ENCODE assay signal across 23 cellular contexts in genomic region chr11:96167787-96168186, GRCh38.
DNase-seq lines count a peak whose midpoint lies in the region; ATAC-seq and TF ChIP-seq lines count a peak whose summit lies in the region.
"Had no signal": no experiment of that assay in that cellular context is flagged by ENCODE, and none has a peak within 500 bp of the region (broad histone marks: within the 10 kb centered on the region; RNA-seq: fewer than 3 reads in every experiment).

No MANE protein-coding gene starts in this region.

- peak overlapping the region; percentile 79 for H3K27ac ChIP-seq in subcutaneous abdominal adipose tissue (ENCODE audit: low read depth, low read length)
- H3K27ac ChIP-seq: 22Rv1, BLaER1 had no signal

- peaks cover 73% of the 10 kb centered on the region for H3K4me1 Mint-ChIP-seq in activated CD4-positive, alpha-beta T cell treated with anti-CD3 and anti-CD28 coated beads for 36 hours
- H3K4me1 Mint-ChIP-seq in activated CD4-positive, alpha-beta T cell treated with anti-CD3 and anti-CD28 coated beads, Interleukin-2, amount 10 ng/mL, durations not matched to agents 7 days and 5 days: peaks cover 44% of the 10 kb centered on the region
- peaks cover 32% of the 10 kb centered on the region for H3K4me1 Mint-ChIP-seq in T-helper 17 cell
- H3K4me1 Mint-ChIP-seq in memory B cell: peaks cover 20% of the 10 kb centered on the region
- H3K4me1 Mint-ChIP-seq in T-helper 2 cell treated with Interferon-gamma antibody and Interleukin-4, amounts not matched to agents 5 μg/mL and 100 μg/mL, for 36 hours (ENCODE audit: low read depth): peaks cover 29% of the 10 kb centered on the region

- POLR2A ChIA-PET in activated CD4-positive, alpha-beta T cell treated with anti-CD3 and anti-CD28 coated beads for 36 hours (lab: Charles Lee): no interaction called here
- POLR2A ChIA-PET in activated CD4-positive, alpha-beta T cell treated with anti-CD3 and anti-CD28 coated beads, Interleukin-2, amount 10 ng/mL, durations not matched to agents 7 days and 5 days (lab: Charles Lee): no interaction called here

- peaks cover 6 to 50% (median 47%) of the 10 kb centered on the region in 5 donors for H3K4me1 ChIP-seq in subcutaneous abdominal adipose tissue (ENCODE audit: control insufficient read depth in 5 of 5, insufficient read depth in 5 of 5, low read length in 5 of 5)

- peaks cover 31% of the 10 kb centered on the region for H3K36me3 Mint-ChIP-seq in activated CD4-positive, alpha-beta T cell treated with anti-CD3 and anti-CD28 coated beads for 36 hours (ENCODE audit: low read depth)
- H3K36me3 Mint-ChIP-seq in activated CD4-positive, alpha-beta T cell treated with anti-CD3 and anti-CD28 coated beads, Interleukin-2, amount 10 ng/mL, durations not matched to agents 7 days and 5 days (ENCODE audit: low read depth): peaks cover 20% of the 10 kb centered on the region
- H3K36me3 Mint-ChIP-seq in T-helper 17 cell (ENCODE audit: low read depth): peaks cover 10% of the 10 kb centered on the region
- H3K36me3 Mint-ChIP-seq in memory B cell: peaks cover 8% of the 10 kb centered on the region
- peaks cover 5% of the 10 kb centered on the region for H3K36me3 Mint-ChIP-seq in T-helper 2 cell treated with Interferon-gamma antibody and Interleukin-4, amounts not matched to agents 5 μg/mL and 100 μg/mL, for 36 hours (ENCODE audit: low read depth)

- H3K4me3 ChIP-seq in subcutaneous abdominal adipose tissue (ENCODE audit: low read depth in 1 of 5, low read length in 5 of 5): no peak overlapping the region
- H3K4me3 ChIP-seq in foreskin fibroblast (ENCODE audit: low read depth in 1 of 2, low read length in 2 of 2): no peak overlapping the region
- H3K4me3 ChIP-seq: BLaER1, esophagus squamous epithelium, stomach had no signal

- no peaks in the 10 kb centered on the region for H3K9me3 Mint-ChIP-seq in activated CD4-positive, alpha-beta T cell treated with anti-CD3 and anti-CD28 coated beads for 36 hours (ENCODE audit: low read depth)
- peaks cover 5% of the 10 kb centered on the region for H3K9me3 Mint-ChIP-seq in activated CD4-positive, alpha-beta T cell treated with anti-CD3 and anti-CD28 coated beads, Interleukin-2, amount 10 ng/mL, durations not matched to agents 7 days and 5 days
- H3K9me3 Mint-ChIP-seq in memory B cell: no peaks in the 10 kb centered on the region
- no peaks in the 10 kb centered on the region for H3K9me3 Mint-ChIP-seq in T-helper 2 cell treated with Interferon-gamma antibody and Interleukin-4, amounts not matched to agents 5 μg/mL and 100 μg/mL, for 36 hours
- H3K9me3 Mint-ChIP-seq: mesothelial cell of epicardium had no signal

- intact Hi-C loops in activated CD4-positive, alpha-beta T cell treated with anti-CD3 and anti-CD28 coated beads for 36 hours (cut with DNase I, micrococcal nuclease): loop anchor here in 1 of 2 experiments (2.0 kb wide), 1 partner anchor 21 kb away; no protein-coding TSS in a partner anchor

- CTCF ChIA-PET in activated CD4-positive, alpha-beta T cell treated with anti-CD3 and anti-CD28 coated beads for 36 hours (lab: Charles Lee): interaction anchor here (1.0 to 1.6 kb wide), 3 partner anchors 12 to 226 kb away, joined by 3 to 5 read pairs (median 3); no protein-coding TSS in a partner anchor
- CTCF ChIA-PET in activated CD4-positive, alpha-beta T cell treated with anti-CD3 and anti-CD28 coated beads, Interleukin-2, amount 10 ng/mL, durations not matched to agents 7 days and 5 days (lab: Charles Lee): interaction anchor here (0.6 to 1.8 kb wide), 3 partner anchors 40 to 175 kb away, joined by 3 to 4 read pairs (median 3); partner anchors contain the start of gene MAML2

- no peak for DNase-seq in activated CD4-positive, alpha-beta T cell treated with anti-CD3 and anti-CD28 coated beads for 36 hours
- DNase-seq in activated CD4-positive, alpha-beta T cell treated with anti-CD3 and anti-CD28 coated beads, Interleukin-2, amount 10 ng/mL, durations not matched to agents 7 days and 5 days: no peak
- DNase-seq in T-helper 17 cell (no peak), memory B cell (ENCODE audit: low spot score in 2 of 2) (no peak), foreskin fibroblast (no peak)
- DNase-seq in T-helper 2 cell treated with Interferon-gamma antibody and Interleukin-4, amounts not matched to agents 5 μg/mL and 100 μg/mL, for 36 hours (ENCODE audit: low spot score): no peak
- DNase-seq: activated CD4-positive, alpha-beta T cell treated with anti-CD3 and anti-CD28 coated beads for 1 hour; activated gamma-delta T cell; aorta; effector memory CD4-positive, alpha-beta T cell; esophagus squamous epithelium; NCI-H1092 treated with DMSO at 0.1 percent for 48 hours; NCI-H2029 treated with DMSO at 0.1 percent for 48 hours; NK-92 treated with Interleukin-12 subunit alpha and Interleukin-12 subunit beta, amount 100 ng/mL, for 24 hours; RPMI8226; stimulated activated CD4-positive, alpha-beta T cell treated with anti-CD3 and anti-CD28 coated beads, Interleukin-4, amount 100 ng/mL, for 24 hours; stomach had no signal

- no peak for ATAC-seq in activated CD4-positive, alpha-beta T cell treated with anti-CD3 and anti-CD28 coated beads for 36 hours
- no peak for ATAC-seq in T-helper 17 cell
- no peak for ATAC-seq in memory B cell (ENCODE audit: low read depth)
- ATAC-seq in GM18858 (IDR thresholded peaks at IDR 0.05; ENCODE audit: unreplicated experiment): no peak
- ATAC-seq: HCT116 had no signal

- no peak overlapping the region for H3K9ac ChIP-seq in subcutaneous abdominal adipose tissue (ENCODE audit: low read length in 5 of 5)
- H3K9ac ChIP-seq: BLaER1 had no signal

- no peaks in the 10 kb centered on the region for H3K36me3 ChIP-seq in subcutaneous abdominal adipose tissue (ENCODE audit: control insufficient read depth in 5 of 5, insufficient read depth in 5 of 5, low read length in 5 of 5)
- H3K36me3 ChIP-seq: BLaER1, esophagus squamous epithelium, stomach had no signal

- H3K27me3 ChIP-seq in subcutaneous abdominal adipose tissue (ENCODE audit: control insufficient read depth in 5 of 5, insufficient read depth in 4 of 5, low read length in 5 of 5): no peaks in the 10 kb centered on the region
- H3K27me3 ChIP-seq: BLaER1, esophagus squamous epithelium, stomach had no signal

- peak overlapping the region; percentile 59 for H3K27ac Mint-ChIP-seq in activated CD4-positive, alpha-beta T cell treated with anti-CD3 and anti-CD28 coated beads for 36 hours
- no peak overlapping the region for H3K27ac Mint-ChIP-seq in activated CD4-positive, alpha-beta T cell treated with anti-CD3 and anti-CD28 coated beads, Interleukin-2, amount 10 ng/mL, durations not matched to agents 7 days and 5 days
- peak overlapping the region; percentile 79 for H3K27ac Mint-ChIP-seq in T-helper 17 cell
- H3K27ac Mint-ChIP-seq in memory B cell: peak overlapping the region; percentile 30
- H3K27ac Mint-ChIP-seq in T-helper 2 cell treated with Interferon-gamma antibody and Interleukin-4, amounts not matched to agents 5 μg/mL and 100 μg/mL, for 36 hours: no peak overlapping the region

- H3K4me3 Mint-ChIP-seq in activated CD4-positive, alpha-beta T cell treated with anti-CD3 and anti-CD28 coated beads for 36 hours: no peak overlapping the region
- no peak overlapping the region for H3K4me3 Mint-ChIP-seq in activated CD4-positive, alpha-beta T cell treated with anti-CD3 and anti-CD28 coated beads, Interleukin-2, amount 10 ng/mL, durations not matched to agents 7 days and 5 days
- H3K4me3 Mint-ChIP-seq in T-helper 17 cell (no peak overlapping the region), memory B cell (no peak overlapping the region)
- no peak overlapping the region for H3K4me3 Mint-ChIP-seq in T-helper 2 cell treated with Interferon-gamma antibody and Interleukin-4, amounts not matched to agents 5 μg/mL and 100 μg/mL, for 36 hours
- H3K4me3 Mint-ChIP-seq: mesothelial cell of epicardium had no signal

- H3K9me3 ChIP-seq in T-helper 17 cell (ENCODE audit: control insufficient read depth, low read length, poor library complexity, severe bottlenecking) (no peaks in the 10 kb centered on the region), subcutaneous abdominal adipose tissue (ENCODE audit: control insufficient read depth in 5 of 5, low read length in 5 of 5) (no peaks in the 10 kb centered on the region)
- H3K9me3 ChIP-seq: BLaER1, esophagus squamous epithelium, stomach had no signal

- TF ChIP-seq CTCF in foreskin fibroblast (IDR thresholded peaks at IDR 0.05; ENCODE audit: low read depth, low read length): no peak

- no peaks in the 10 kb centered on the region for H3K27me3 Mint-ChIP-seq in activated CD4-positive, alpha-beta T cell treated with anti-CD3 and anti-CD28 coated beads for 36 hours
- no peaks in the 10 kb centered on the region for H3K27me3 Mint-ChIP-seq in activated CD4-positive, alpha-beta T cell treated with anti-CD3 and anti-CD28 coated beads, Interleukin-2, amount 10 ng/mL, durations not matched to agents 7 days and 5 days
- H3K27me3 Mint-ChIP-seq in T-helper 17 cell: no peaks in the 10 kb centered on the region
- no peaks in the 10 kb centered on the region for H3K27me3 Mint-ChIP-seq in memory B cell
- H3K27me3 Mint-ChIP-seq in T-helper 2 cell treated with Interferon-gamma antibody and Interleukin-4, amounts not matched to agents 5 μg/mL and 100 μg/mL, for 36 hours (ENCODE audit: low read depth): no peaks in the 10 kb centered on the region

Comparison
In these comparisons a context has a peak if more than half of its experiments do, and no peak if none do; other contexts are left out.
1. H3K27ac Mint-ChIP-seq: peak in activated CD4-positive, alpha-beta T cell treated with anti-CD3 and anti-CD28 coated beads for 36 hours (single experiment), T-helper 17 cell (single experiment) and memory B cell (single experiment); none in activated CD4-positive, alpha-beta T cell treated with anti-CD3 and anti-CD28 coated beads, Interleukin-2, amount 10 ng/mL, durations not matched to agents 7 days and 5 days (single experiment) and T-helper 2 cell treated with Interferon-gamma antibody and Interleukin-4, amounts not matched to agents 5 μg/mL and 100 μg/mL, for 36 hours (single experiment).